10 cellular contexts compared by ENCODE assay signal in the genomic region with DNA sequence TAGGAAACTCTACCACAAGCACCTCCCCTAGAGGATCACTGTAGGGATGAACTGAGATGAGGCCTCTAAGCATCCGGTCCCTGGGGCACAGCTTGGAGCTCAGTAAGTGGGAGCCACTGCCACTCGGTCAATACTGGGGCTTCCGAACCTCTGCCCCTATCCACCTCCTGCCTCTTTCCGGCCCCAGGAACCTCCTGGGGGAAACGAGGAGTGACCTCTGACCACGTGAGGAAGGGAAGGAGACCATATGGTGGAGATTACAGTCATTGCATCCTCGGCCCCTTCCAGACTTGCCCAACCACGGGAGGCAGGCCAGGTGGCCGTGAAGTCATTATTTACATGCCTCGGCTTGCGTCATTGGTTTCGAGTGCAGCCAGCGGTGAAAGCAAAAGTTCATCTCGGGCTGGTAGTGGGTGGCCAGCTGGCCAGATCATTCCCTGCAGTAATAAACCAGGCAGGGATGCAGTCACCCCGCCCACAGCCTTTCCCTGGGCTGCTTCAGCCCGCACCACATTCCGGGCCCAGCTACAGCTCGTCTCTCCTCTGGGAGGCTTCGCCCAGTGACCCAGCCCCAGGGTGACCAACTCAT.
DNase-seq lines count a peak whose midpoint lies in the region; ATAC-seq and TF ChIP-seq lines count a peak whose summit lies in the region.
"Had no signal": no experiment of that assay in that cellular context is flagged by ENCODE, and none has a peak within 500 bp of the region (broad histone marks: within the 10 kb centered on the region; RNA-seq: fewer than 3 reads in every experiment).

No MANE protein-coding gene starts in this region.

- H3K9me2 ChIP-seq in hepatocyte (replicated peaks; ENCODE audit: insufficient read depth): no peaks in the 10 kb centered on the region

- H3K27me3 ChIP-seq in adipocyte (replicated peaks; ENCODE audit: control insufficient read depth, insufficient read depth, low read length): no peaks in the 10 kb centered on the region
- H3K27me3 ChIP-seq in hepatocyte: no peaks in the 10 kb centered on the region
- H3K27me3 ChIP-seq in upper lobe of left lung: no peaks in the 10 kb centered on the region

- CTCF ChIA-PET in activated CD8-positive, alpha-beta T cell treated with anti-CD3 and anti-CD28 coated beads for 36 hours (lab: Charles Lee): no interaction called here

- peak in 2 of 4 donors; percentile 63 to 83 for TF ChIP-seq EP300 in upper lobe of left lung (IDR thresholded peaks at IDR 0.05)

- H3K27ac ChIP-seq in hepatocyte (peak overlapping the region; percentile 83), upper lobe of left lung (peak overlapping the region in 2 of 4 donors; percentile 44 to 57)

- no peaks in the 10 kb centered on the region for H3K9me3 ChIP-seq in adipocyte (ENCODE audit: control insufficient read depth, low read length)
- no peaks in the 10 kb centered on the region for H3K9me3 ChIP-seq in hepatocyte (ENCODE audit: low read depth)
- no peaks in the 10 kb centered on the region for H3K9me3 ChIP-seq in upper lobe of left lung

- H3K4me3 Mint-ChIP-seq in activated CD8-positive, alpha-beta T cell treated with anti-CD3 and anti-CD28 coated beads for 36 hours: no peak overlapping the region

- peak; percentile 65 to 90 for ATAC-seq in upper lobe of left lung (ENCODE audit: low FRiP score in 2 of 2)
- no peak for ATAC-seq in activated CD8-positive, alpha-beta T cell treated with anti-CD3 and anti-CD28 coated beads for 36 hours

- H4K20me1 ChIP-seq in hepatocyte (ENCODE audit: insufficient read depth, poor library complexity, severe bottlenecking): no peaks in the 10 kb centered on the region

- no peak overlapping the region for H3K9ac ChIP-seq in adipocyte (ENCODE audit: low read length)

- WGBS in hepatocyte (ENCODE audit: low lambda C conversion rate, missing lambda C conversion rate): 61% methylated on average over 19 of the region's 19 CpGs
- WGBS in upper lobe of left lung, 2 donors: 59 to 68% methylated on average over 18 of the region's 19 CpGs

- intact Hi-C loops in activated CD8-positive, alpha-beta T cell treated with anti-CD3 and anti-CD28 coated beads for 36 hours (cut with micrococcal nuclease): loop anchor here (10.0 kb wide), 1 partner anchor 320 kb away; no protein-coding TSS in a partner anchor

- no peak overlapping the region for H3K4me2 ChIP-seq in hepatocyte

- peaks cover 43% of the 10 kb centered on the region for H3K4me1 ChIP-seq in adipocyte (ENCODE audit: control insufficient read depth, insufficient read depth, low read length)
- H3K4me1 ChIP-seq in hepatocyte (ENCODE audit: insufficient read depth): peaks cover 20% of the 10 kb centered on the region
- H3K4me1 ChIP-seq in upper lobe of left lung: peaks cover 0 to 10% (median 4%) of the 10 kb centered on the region in 4 donors

- no peak overlapping the region for H3K27ac Mint-ChIP-seq in activated CD8-positive, alpha-beta T cell treated with anti-CD3 and anti-CD28 coated beads for 36 hours

- no peaks in the 10 kb centered on the region for H3K36me3 Mint-ChIP-seq in activated CD8-positive, alpha-beta T cell treated with anti-CD3 and anti-CD28 coated beads for 36 hours (ENCODE audit: low read depth)

- H3K27me3 Mint-ChIP-seq in activated CD8-positive, alpha-beta T cell treated with anti-CD3 and anti-CD28 coated beads for 36 hours: peaks cover 2% of the 10 kb centered on the region

- TF ChIP-seq CTCF in hepatocyte (IDR thresholded peaks at IDR 0.05; ENCODE audit: poor library complexity): no peak
- TF ChIP-seq CTCF in upper lobe of left lung (IDR thresholded peaks at IDR 0.05): peak in 1 of 6 experiments; percentile 4
- no peak for TF ChIP-seq CTCF in activated CD8-positive, alpha-beta T cell treated with anti-CD3 and anti-CD28 coated beads for 36 hours (IDR thresholded peaks at IDR 0.05)

- H3K36me3 ChIP-seq in adipocyte (ENCODE audit: control insufficient read depth, insufficient read depth, low read length, severe bottlenecking) (no peaks in the 10 kb centered on the region), hepatocyte (replicated peaks; ENCODE audit: insufficient read depth, low read depth) (no peaks in the 10 kb centered on the region), upper lobe of left lung (no peaks in the 10 kb centered on the region)

- no peaks in the 10 kb centered on the region for H3K79me2 ChIP-seq in hepatocyte

- H2AFZ ChIP-seq in hepatocyte: no peak overlapping the region

- H3K9me3 Mint-ChIP-seq in activated CD8-positive, alpha-beta T cell treated with anti-CD3 and anti-CD28 coated beads for 36 hours: no peaks in the 10 kb centered on the region

- DNase-seq in NCI-H146 (lab: John Stamatoyannopoulos, UW) (peak; percentile 55), NCI-H146 treated with DMSO at 0.1 percent for 48 hours (lab: John Stamatoyannopoulos, UW; ENCODE audit: unreplicated experiment) (no peak), adipocyte (ENCODE audit: low read depth) (peak; percentile 99), hepatocyte (ENCODE audit: low spot score) (peak; percentile 80), upper lobe of left lung (peak; percentile 40 to 84), Kasumi-1 (lab: John Stamatoyannopoulos, UW) (no peak), globus pallidus (ENCODE audit: low spot score) (no peak)
- DNase-seq in activated CD8-positive, alpha-beta T cell treated with anti-CD3 and anti-CD28 coated beads for 36 hours: no peak
- DNase-seq: 8988T; stimulated activated CD4-positive, alpha-beta T cell treated with anti-CD3 and anti-CD28 coated beads, Interleukin-12 subunit alpha, Interleukin-12 subunit beta, amount 100 ng/mL, for 4 hours had no signal

- POLR2A ChIA-PET in activated CD8-positive, alpha-beta T cell treated with anti-CD3 and anti-CD28 coated beads for 36 hours (lab: Charles Lee): no interaction called here

- H3K4me3 ChIP-seq in adipocyte (ENCODE audit: low read length) (no peak overlapping the region), hepatocyte (no peak overlapping the region), upper lobe of left lung (no peak overlapping the region)

- H3K4me1 Mint-ChIP-seq in activated CD8-positive, alpha-beta T cell treated with anti-CD3 and anti-CD28 coated beads for 36 hours (ENCODE audit: low read depth): no peaks in the 10 kb centered on the region

- no peak for TF ChIP-seq POLR2A in upper lobe of left lung (IDR thresholded peaks at IDR 0.05)

Comparison
In these comparisons a context has a peak if more than half of its experiments do, and no peak if none do; other contexts are left out.
1. DNase-seq: peak in NCI-H146 (single experiment), adipocyte (single experiment), hepatocyte (single experiment) and upper lobe of left lung (2 of 2); none in NCI-H146 treated with DMSO at 0.1 percent for 48 hours (single experiment), Kasumi-1 (0 of 2), globus pallidus (single experiment) and activated CD8-positive, alpha-beta T cell treated with anti-CD3 and anti-CD28 coated beads for 36 hours (single experiment).